7 cellular contexts compared by ENCODE assay signal in genomic region chr5:132506094-132506692, GRCh38. TPM values are rescaled to one million over a fixed set of nuclear protein-coding genes. Genes with fewer than 3 reads are reported as not detected.
A peak's percentile ranks its signal among the peaks of the same experiment; 100 is the strongest.
DNase-seq lines count a peak whose midpoint lies in the region; ATAC-seq and TF ChIP-seq lines count a peak whose summit lies in the region.

No MANE protein-coding gene starts in this region.

- in situ Hi-C loops in HAP-1 (cut with MboI; ENCODE audit: low sequenced_read_pairs) = loop anchor here (10.0 kb wide), 2 partner anchors 121 to 231 kb away; no protein-coding TSS in a partner anchor

- H3K4me2 ChIP-seq in OCI-LY7 (ENCODE audit: low read length) = no peak overlapping the region

- H4K20me1 ChIP-seq in OCI-LY7 (ENCODE audit: insufficient read depth, low read length) = no peaks in the 10 kb centered on the region

- ATAC-seq in GM19463 (IDR thresholded peaks at IDR 0.05; ENCODE audit: unreplicated experiment) = no peak

- H3K9me3 ChIP-seq in HAP-1 (no peaks in the 10 kb centered on the region), OCI-LY7 (ENCODE audit: low read length) (no peaks in the 10 kb centered on the region), muscle layer of duodenum (ENCODE audit: control insufficient read depth in 1 of 2, low read length in 2 of 2) (no peaks in the 10 kb centered on the region)

- no peaks in the 10 kb centered on the region for H3K79me2 ChIP-seq in OCI-LY7 (ENCODE audit: insufficient read depth, low read depth, low read length)

- DNase-seq in GM06990 (ENCODE audit: extremely low read depth, insufficient read length) = no peak
- DNase-seq in HAP-1 (ENCODE audit: low spot score in 2 of 2) = peak; percentile 40 to 50
- DNase-seq in OCI-LY7 (ENCODE audit: low spot score) = peak; percentile 62
- DNase-seq in dorsolateral prefrontal cortex = peak in 1 of 10 donors; percentile 21
- DNase-seq in OCI-M2 (lab: John Stamatoyannopoulos, UW; ENCODE audit: unreplicated experiment) = no peak

- CTCF ChIA-PET in OCI-LY7 (lab: Charles Lee; ENCODE audit: unreplicated experiment) = interaction anchor here (0.6 to 1.1 kb wide), 2 partner anchors 40 to 120 kb away, joined by 3 to 5 read pairs; no protein-coding TSS in a partner anchor

- intact Hi-C loops in OCI-LY7 (cut with micrococcal nuclease; ENCODE audit: unreplicated experiment) (no loop called here), dorsolateral prefrontal cortex (cut with DNase I) (no loop called here)

- H3K4me1 ChIP-seq in HAP-1 (no peaks in the 10 kb centered on the region; the same call in 1 of the 2 replicates), OCI-LY7 (ENCODE audit: insufficient read depth, low read length, poor library complexity, severe bottlenecking) (peaks cover 6% of the 10 kb centered on the region), muscle layer of duodenum (ENCODE audit: control insufficient read depth in 1 of 2, insufficient read depth in 2 of 2, low read length in 2 of 2) (peaks cover 14 to 16% of the 10 kb centered on the region in 2 donors)

- TF ChIP-seq CTCF in GM06990 (IDR thresholded peaks at IDR 0.05; ENCODE audit: insufficient read depth, low read length, poor library complexity, severe bottlenecking) (peak; percentile 69), OCI-LY7 (conservative IDR thresholded peaks at IDR 0.05; ENCODE audit: low read length) (peak; percentile 83), dorsolateral prefrontal cortex (IDR thresholded peaks at IDR 0.05 in 54 of 56, conservative IDR thresholded peaks at IDR 0.05 in 2 of 56; ENCODE audit: low read depth in 1 of 56, partially characterized antibody in 56 of 56) (peak in 54 of 56 donors; percentile 20 to 69 (median 48))

- H3K36me3 ChIP-seq in GM06990 (ENCODE audit: control insufficient read depth, insufficient read depth, low read length) (no peaks in the 10 kb centered on the region), HAP-1 (replicated peaks) (no peaks in the 10 kb centered on the region), OCI-LY7 (ENCODE audit: insufficient read depth, low read length) (no peaks in the 10 kb centered on the region), muscle layer of duodenum (ENCODE audit: control insufficient read depth in 1 of 2, insufficient read depth in 2 of 2, low read length in 2 of 2) (no peaks in the 10 kb centered on the region)

- H2AFZ ChIP-seq in OCI-LY7 (ENCODE audit: low read length) = no peak overlapping the region

- H3K4me3 ChIP-seq in GM06990 (replicated peaks; ENCODE audit: low read depth, low read length) (no peak overlapping the region), HAP-1 (no peak overlapping the region), OCI-LY7 (ENCODE audit: low read depth, low read length, poor library complexity, severe bottlenecking) (no peak overlapping the region), dorsolateral prefrontal cortex (no peak overlapping the region), muscle layer of duodenum (ENCODE audit: low read depth in 1 of 2, low read length in 2 of 2) (no peak overlapping the region)

- no peak overlapping the region for H3K27ac ChIP-seq in OCI-LY7 (ENCODE audit: low read depth, low read length, poor library complexity, severe bottlenecking)
- peak overlapping the region in 5 of 59 donors; percentile 3 to 57 (median 34) for H3K27ac ChIP-seq in dorsolateral prefrontal cortex
- H3K27ac ChIP-seq in muscle layer of duodenum (ENCODE audit: low read length) = peak overlapping the region; percentile 53

- H3K9me2 ChIP-seq in OCI-LY7 (ENCODE audit: insufficient read depth, low read length) = no peaks in the 10 kb centered on the region

- no TSS peak for BruUV-seq in OCI-LY7 (replicated peaks; lab: Mats Ljungman, UMichigan)

- POLR2A ChIA-PET in OCI-LY7 (lab: Charles Lee) = interaction anchor here (0.6 to 1.0 kb wide), 4 partner anchors 9 to 91 kb away, joined by 3 to 4 read pairs (median 3); partner anchors contain the start of gene IRF1

- no peaks in the 10 kb centered on the region for H3K27me3 ChIP-seq in GM06990 (replicated peaks; ENCODE audit: control insufficient read depth, insufficient read depth, low read length)
- no peaks in the 10 kb centered on the region for H3K27me3 ChIP-seq in HAP-1 (ENCODE audit: low read depth)
- H3K27me3 ChIP-seq in dorsolateral prefrontal cortex = no peaks in the 10 kb centered on the region
- no peaks in the 10 kb centered on the region for H3K27me3 ChIP-seq in muscle layer of duodenum (ENCODE audit: low read depth, low read length)

RNA-seq across cellular contexts. Expression of gene IRF1, which starts 15.6 kb away (rescaled TPM):
- total RNA-seq in OCI-LY7 (2014; rRNA removed; shearing (Covaris generic)) = 25.9 and 39.4 TPM in 2 replicates
- 24.8 and 32.3 TPM in 2 replicates for total RNA-seq in OCI-LY7 (2022)
- 10 to 100 TPM in 39 of 120 experiments, 1 to 10 TPM in 81; 2.5 to 38.3 (median 8.3) TPM for total RNA-seq in dorsolateral prefrontal cortex

RNA-seq across cellular contexts. Expression of gene IL5, which starts 37.1 kb away (rescaled TPM):
- not detected in 2 replicates for total RNA-seq in OCI-LY7 (2014; rRNA removed; shearing (Covaris generic))
- total RNA-seq in OCI-LY7 (2022) (not detected in 2 replicates), dorsolateral prefrontal cortex (not detected)

RNA-seq across cellular contexts. Expression of gene RAD50, which starts 50.6 kb away (rescaled TPM):
- 24.0 and 34.1 TPM in 2 replicates for total RNA-seq in OCI-LY7 (2014; rRNA removed; shearing (Covaris generic))
- 59.8 and 70.0 TPM in 2 replicates for total RNA-seq in OCI-LY7 (2022)
- 10 to 100 TPM; 35.0 to 63.2 (median 46.2) TPM for total RNA-seq in dorsolateral prefrontal cortex

Comparison
In these comparisons a context has a peak if more than half of its experiments do, and no peak if none do; other contexts are left out.
1. DNase-seq: peak in HAP-1 (2 of 2) and OCI-LY7 (single experiment); none in GM06990 (single experiment) and OCI-M2 (single experiment).
2. Peak in every context shown above with its lines, with median percentiles within 50 percentile points of each other: CTCF ChIP-seq.